ENCODE assay signal across 1 cellular context in the genomic region with DNA sequence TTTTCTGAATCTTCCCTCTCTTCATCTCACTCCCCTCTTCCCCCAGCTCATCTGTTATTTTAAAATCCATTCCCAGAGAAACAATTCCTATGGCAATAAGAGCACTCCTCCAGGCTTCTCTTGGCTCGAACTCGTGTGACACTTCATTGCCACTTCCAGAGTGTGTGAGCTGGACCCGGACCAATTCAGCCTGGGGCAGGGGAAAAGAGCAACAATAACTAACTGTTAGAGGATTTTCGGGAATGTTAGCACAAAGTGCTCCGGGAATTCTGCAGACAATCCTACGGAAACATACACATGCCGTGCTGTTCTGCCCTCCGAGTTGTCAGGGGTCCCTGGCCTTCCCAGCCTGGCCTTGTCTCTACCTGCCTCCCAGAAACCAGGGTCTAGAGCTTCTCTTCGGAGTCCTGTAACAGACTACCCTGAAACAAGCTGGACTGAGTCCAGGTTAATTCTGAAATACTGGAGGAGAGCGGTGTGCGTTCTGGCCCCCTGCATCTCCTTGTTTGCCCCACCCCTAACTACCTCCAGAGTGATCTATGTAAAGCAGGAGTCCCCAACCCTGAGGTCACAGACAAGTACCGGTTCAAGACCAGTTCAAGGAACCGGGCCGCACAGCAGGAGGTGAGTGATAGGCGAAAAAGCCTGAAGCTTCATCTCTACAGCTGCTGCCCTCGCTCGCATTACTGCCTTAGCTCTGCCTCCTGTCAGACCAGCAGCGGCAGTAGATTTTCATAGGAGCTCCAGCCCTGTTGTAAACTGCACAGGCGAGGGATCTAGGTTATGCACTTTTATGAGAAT.
TF ChIP-seq lines count a peak whose summit lies in the region.

No MANE protein-coding gene starts in this region.

TF ChIP-seq in A549, 52 proteins besides CTCF, POLR2A, EP300 and RAD21:
- TF ChIP-seq MYC (IDR thresholded peaks at IDR 0.05; ENCODE audit: borderline replicate concordance, low read length): no peak
- TF ChIP-seq, protein P1, sequence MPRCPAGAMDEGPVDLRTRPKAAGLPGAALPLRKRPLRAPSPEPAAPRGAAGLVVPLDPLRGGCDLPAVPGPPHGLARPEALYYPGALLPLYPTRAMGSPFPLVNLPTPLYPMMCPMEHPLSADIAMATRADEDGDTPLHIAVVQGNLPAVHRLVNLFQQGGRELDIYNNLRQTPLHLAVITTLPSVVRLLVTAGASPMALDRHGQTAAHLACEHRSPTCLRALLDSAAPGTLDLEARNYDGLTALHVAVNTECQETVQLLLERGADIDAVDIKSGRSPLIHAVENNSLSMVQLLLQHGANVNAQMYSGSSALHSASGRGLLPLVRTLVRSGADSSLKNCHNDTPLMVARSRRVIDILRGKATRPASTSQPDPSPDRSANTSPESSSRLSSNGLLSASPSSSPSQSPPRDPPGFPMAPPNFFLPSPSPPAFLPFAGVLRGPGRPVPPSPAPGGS (IDR thresholded peaks at IDR 0.05): no peak
- TF ChIP-seq, protein P2, sequence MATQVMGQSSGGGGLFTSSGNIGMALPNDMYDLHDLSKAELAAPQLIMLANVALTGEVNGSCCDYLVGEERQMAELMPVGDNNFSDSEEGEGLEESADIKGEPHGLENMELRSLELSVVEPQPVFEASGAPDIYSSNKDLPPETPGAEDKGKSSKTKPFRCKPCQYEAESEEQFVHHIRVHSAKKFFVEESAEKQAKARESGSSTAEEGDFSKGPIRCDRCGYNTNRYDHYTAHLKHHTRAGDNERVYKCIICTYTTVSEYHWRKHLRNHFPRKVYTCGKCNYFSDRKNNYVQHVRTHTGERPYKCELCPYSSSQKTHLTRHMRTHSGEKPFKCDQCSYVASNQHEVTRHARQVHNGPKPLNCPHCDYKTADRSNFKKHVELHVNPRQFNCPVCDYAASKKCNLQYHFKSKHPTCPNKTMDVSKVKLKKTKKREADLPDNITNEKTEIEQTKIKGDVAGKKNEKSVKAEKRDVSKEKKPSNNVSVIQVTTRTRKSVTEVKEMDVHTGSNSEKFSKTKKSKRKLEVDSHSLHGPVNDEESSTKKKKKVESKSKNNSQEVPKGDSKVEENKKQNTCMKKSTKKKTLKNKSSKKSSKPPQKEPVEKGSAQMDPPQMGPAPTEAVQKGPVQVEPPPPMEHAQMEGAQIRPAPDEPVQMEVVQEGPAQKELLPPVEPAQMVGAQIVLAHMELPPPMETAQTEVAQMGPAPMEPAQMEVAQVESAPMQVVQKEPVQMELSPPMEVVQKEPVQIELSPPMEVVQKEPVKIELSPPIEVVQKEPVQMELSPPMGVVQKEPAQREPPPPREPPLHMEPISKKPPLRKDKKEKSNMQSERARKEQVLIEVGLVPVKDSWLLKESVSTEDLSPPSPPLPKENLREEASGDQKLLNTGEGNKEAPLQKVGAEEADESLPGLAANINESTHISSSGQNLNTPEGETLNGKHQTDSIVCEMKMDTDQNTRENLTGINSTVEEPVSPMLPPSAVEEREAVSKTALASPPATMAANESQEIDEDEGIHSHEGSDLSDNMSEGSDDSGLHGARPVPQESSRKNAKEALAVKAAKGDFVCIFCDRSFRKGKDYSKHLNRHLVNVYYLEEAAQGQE (IDR thresholded peaks at IDR 0.05): no peak
- TF ChIP-seq HOXB5 (CRISPR knock-in tag; IDR thresholded peaks at IDR 0.05): no peak
- TF ChIP-seq TP53 (CRISPR knock-in tag; IDR thresholded peaks at IDR 0.05): no peak
- TF ChIP-seq CHD4 (IDR thresholded peaks at IDR 0.05; ENCODE audit: borderline replicate concordance): no peak
- TF ChIP-seq NR3C1 (IDR thresholded peaks at IDR 0.05): no peak
- no peak for TF ChIP-seq FOSL2 (IDR thresholded peaks at IDR 0.05)
- no peak for TF ChIP-seq FOSL2 (CRISPR knock-in tag; IDR thresholded peaks at IDR 0.05)
- TF ChIP-seq RNF2 (IDR thresholded peaks at IDR 0.05; ENCODE audit: borderline replicate concordance, low read depth): no peak
- TF ChIP-seq PHF8 (IDR thresholded peaks at IDR 0.05; ENCODE audit: borderline replicate concordance, low read depth): no peak
- TF ChIP-seq FOXS1 (CRISPR knock-in tag; IDR thresholded peaks at IDR 0.05): no peak
- TF ChIP-seq POLR2AphosphoS2 (conservative IDR thresholded peaks at IDR 0.05; ENCODE audit: low read length): no peak
- TF ChIP-seq, protein P3, sequence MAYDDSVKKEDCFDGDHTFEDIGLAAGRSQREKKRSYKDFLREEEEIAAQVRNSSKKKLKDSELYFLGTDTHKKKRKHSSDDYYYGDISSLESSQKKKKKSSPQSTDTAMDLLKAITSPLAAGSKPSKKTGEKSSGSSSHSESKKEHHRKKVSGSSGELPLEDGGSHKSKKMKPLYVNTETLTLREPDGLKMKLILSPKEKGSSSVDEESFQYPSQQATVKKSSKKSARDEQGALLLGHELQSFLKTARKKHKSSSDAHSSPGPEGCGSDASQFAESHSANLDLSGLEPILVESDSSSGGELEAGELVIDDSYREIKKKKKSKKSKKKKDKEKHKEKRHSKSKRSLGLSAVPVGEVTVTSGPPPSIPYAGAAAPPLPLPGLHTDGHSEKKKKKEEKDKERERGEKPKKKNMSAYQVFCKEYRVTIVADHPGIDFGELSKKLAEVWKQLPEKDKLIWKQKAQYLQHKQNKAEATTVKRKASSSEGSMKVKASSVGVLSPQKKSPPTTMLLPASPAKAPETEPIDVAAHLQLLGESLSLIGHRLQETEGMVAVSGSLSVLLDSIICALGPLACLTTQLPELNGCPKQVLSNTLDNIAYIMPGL (CRISPR knock-in tag; IDR thresholded peaks at IDR 0.05; ENCODE audit: borderline replicate concordance): no peak
- TF ChIP-seq EHMT2 (IDR thresholded peaks at IDR 0.05; ENCODE audit: low read depth): no peak
- TF ChIP-seq, protein P4, sequence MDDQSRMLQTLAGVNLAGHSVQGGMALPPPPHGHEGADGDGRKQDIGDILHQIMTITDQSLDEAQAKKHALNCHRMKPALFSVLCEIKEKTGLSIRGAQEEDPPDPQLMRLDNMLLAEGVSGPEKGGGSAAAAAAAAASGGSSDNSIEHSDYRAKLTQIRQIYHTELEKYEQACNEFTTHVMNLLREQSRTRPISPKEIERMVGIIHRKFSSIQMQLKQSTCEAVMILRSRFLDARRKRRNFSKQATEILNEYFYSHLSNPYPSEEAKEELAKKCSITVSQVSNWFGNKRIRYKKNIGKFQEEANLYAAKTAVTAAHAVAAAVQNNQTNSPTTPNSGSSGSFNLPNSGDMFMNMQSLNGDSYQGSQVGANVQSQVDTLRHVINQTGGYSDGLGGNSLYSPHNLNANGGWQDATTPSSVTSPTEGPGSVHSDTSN (IDR thresholded peaks at IDR 0.05): no peak
- TF ChIP-seq SMC3 (IDR thresholded peaks at IDR 0.05): no peak
- no peak for TF ChIP-seq KDM5A (IDR thresholded peaks at IDR 0.05)
- TF ChIP-seq ZSCAN20 (CRISPR knock-in tag; IDR thresholded peaks at IDR 0.05): no peak
- TF ChIP-seq JUNB (IDR thresholded peaks at IDR 0.05): no peak
